7 cellular contexts compared by ENCODE assay signal in genomic region chr17:14427914-14428639, GRCh38.
DNase-seq lines count a peak whose midpoint lies in the region; ATAC-seq and TF ChIP-seq lines count a peak whose summit lies in the region.

No MANE protein-coding gene starts in this region.

- peak; percentile 24 for DNase-seq in T-helper 9 cell
- DNase-seq in germinal center (ENCODE audit: low spot score), result peak; percentile 29
- DNase-seq in transverse colon, result peak; percentile 18
- DNase-seq in CD14-positive monocyte (ENCODE audit: low spot score), result no peak
- DNase-seq in SW480 (ENCODE audit: low spot score), result no peak
- no peak for DNase-seq in Ammon's horn (ENCODE audit: low spot score)

- no peak overlapping the region for H3K27ac Mint-ChIP-seq in CD14-positive monocyte

- peaks cover 18% of the 10 kb centered on the region for H3K4me1 Mint-ChIP-seq in CD14-positive monocyte

- TF ChIP-seq EP300 in transverse colon (IDR thresholded peaks at IDR 0.05; ENCODE audit: low read depth), result no peak

- peaks cover 0 to 3% (median 0%) of the 10 kb centered on the region in 7 donors for H3K9me3 Mint-ChIP-seq in CD14-positive monocyte

- peak; percentile 79 for ATAC-seq in HG02642 (IDR thresholded peaks at IDR 0.05; ENCODE audit: poor library complexity, unreplicated experiment)

- no peak for TF ChIP-seq POLR2A in transverse colon (IDR thresholded peaks at IDR 0.05)

- H3K27me3 Mint-ChIP-seq in CD14-positive monocyte (ENCODE audit: low read depth in 3 of 3), result peaks cover 0 to 4% (median 1%) of the 10 kb centered on the region in 3 donors

- no peak for TF ChIP-seq CTCF in transverse colon (IDR thresholded peaks at IDR 0.05)
- no peak for TF ChIP-seq CTCF in CD14-positive monocyte (IDR thresholded peaks at IDR 0.05)

- in situ Hi-C loops in transverse colon (cut with MboI; ENCODE audit: low pct_ligation_motif_present in 1 of 4, low pct_unique_long_range_greater_than_20kb in 1 of 4, low sequenced_read_pairs in 3 of 4), result loop anchor here in 2 of 4 donors (25.0 kb wide), 2 partner anchors 91 to 284 kb away; no protein-coding TSS in a partner anchor

- 50% methylated on average over 10 to 13 of the region's 13 CpGs for WGBS in transverse colon (ENCODE audit: low coverage in 1 of 2), 2 donors

- H3K4me3 ChIP-seq in transverse colon, result no peak overlapping the region

- H3K4me3 Mint-ChIP-seq in CD14-positive monocyte, result no peak overlapping the region

- H3K36me3 ChIP-seq in transverse colon, result no peaks in the 10 kb centered on the region

- H3K36me3 Mint-ChIP-seq in CD14-positive monocyte, result no peaks in the 10 kb centered on the region

- no peaks in the 10 kb centered on the region for H3K27me3 ChIP-seq in transverse colon

- H3K27ac ChIP-seq in transverse colon, result peak overlapping the region in 2 of 4 donors; percentile 1 to 19

- intact Hi-C loops in transverse colon (cut with DNase I; ENCODE audit: low total_unique reads), result no loop called here
- intact Hi-C loops in CD14-positive monocyte (cut with micrococcal nuclease), result no loop called here

- no peaks in the 10 kb centered on the region for H3K9me3 ChIP-seq in transverse colon

- H3K4me1 ChIP-seq in transverse colon, result no peaks in the 10 kb centered on the region

Comparison
In these comparisons a context has a peak if more than half of its experiments do, and no peak if none do; other contexts are left out.
1. DNase-seq: peak in T-helper 9 cell (single experiment), germinal center (single experiment) and transverse colon (single experiment); none in CD14-positive monocyte (single experiment), SW480 (single experiment) and Ammon's horn (single experiment).